12 cellular contexts compared by ENCODE assay signal in genomic region chr5:19314840-19315239, GRCh38.
DNase-seq lines count a peak whose midpoint lies in the region; ATAC-seq and TF ChIP-seq lines count a peak whose summit lies in the region.
"Had no signal": no experiment of that assay in that cellular context is flagged by ENCODE, and none has a peak within 500 bp of the region (broad histone marks: within the 10 kb centered on the region; RNA-seq: fewer than 3 reads in every experiment).

No MANE protein-coding gene starts in this region.

- H3K9me2 ChIP-seq in SK-N-SH = no peaks in the 10 kb centered on the region

- H3K79me2 ChIP-seq in SK-N-SH (ENCODE audit: insufficient read depth) = no peaks in the 10 kb centered on the region

- no peaks in the 10 kb centered on the region for H3K27me3 Mint-ChIP-seq in type B pancreatic cell
- H3K27me3 Mint-ChIP-seq: activated naive CD8-positive, alpha-beta T cell treated with anti-CD3 and anti-CD28 coated beads, Interleukin-2, amount 10 ng/mL, durations not matched to agents 7 days and 5 days had no signal

- H3F3A ChIP-seq in SK-N-SH (replicated peaks; ENCODE audit: insufficient read depth) = no peaks in the 10 kb centered on the region

- no peak for ATAC-seq in GM18502 (IDR thresholded peaks at IDR 0.05; ENCODE audit: poor library complexity, unreplicated experiment)
- ATAC-seq: GM12878 had no signal

- intact Hi-C loops in thyroid gland (cut with DNase I) = no loop called here

- H3K4me1 Mint-ChIP-seq in type B pancreatic cell (ENCODE audit: unreplicated experiment) = no peaks in the 10 kb centered on the region
- H3K4me1 Mint-ChIP-seq: activated naive CD8-positive, alpha-beta T cell treated with anti-CD3 and anti-CD28 coated beads, Interleukin-2, amount 10 ng/mL, durations not matched to agents 7 days and 5 days had no signal

- no peak overlapping the region for H3K4me3 ChIP-seq in SK-N-SH (ENCODE audit: low read depth in 2 of 2, low read length in 1 of 2)
- no peak overlapping the region for H3K4me3 ChIP-seq in fibroblast of the aortic adventitia (ENCODE audit: low read depth, low read length)
- no peak overlapping the region for H3K4me3 ChIP-seq in thyroid gland (replicated peaks in 1 of 3)
- H3K4me3 ChIP-seq: GM12878, Peyer's patch had no signal

- no peak overlapping the region for H3K27ac ChIP-seq in SK-N-SH (ENCODE audit: low read depth in 2 of 2, low read length in 1 of 2)
- no peak overlapping the region for H3K27ac ChIP-seq in thyroid gland
- H3K27ac ChIP-seq: 22Rv1, Peyer's patch had no signal

- H3K9me3 ChIP-seq in SK-N-SH (no peaks in the 10 kb centered on the region), thyroid gland (no peaks in the 10 kb centered on the region)

- POLR2A ChIA-PET in SK-N-SH (lab: Yijun Ruan, JAX) = no interaction called here

- peak overlapping the region; percentile 42 for H3K27ac Mint-ChIP-seq in type B pancreatic cell
- H3K27ac Mint-ChIP-seq: activated naive CD8-positive, alpha-beta T cell treated with anti-CD3 and anti-CD28 coated beads, Interleukin-2, amount 10 ng/mL, durations not matched to agents 7 days and 5 days had no signal

- no peaks in the 10 kb centered on the region for H4K20me1 ChIP-seq in SK-N-SH (ENCODE audit: insufficient read depth)

- no peak overlapping the region for H3K9ac ChIP-seq in SK-N-SH

- H3K4me2 ChIP-seq in SK-N-SH = no peak overlapping the region

- peak; percentile 17; the same call in 1 of the 2 replicates for TF ChIP-seq CTCF in SK-N-SH (IDR thresholded peaks at IDR 0.05)
- TF ChIP-seq CTCF in fibroblast of the aortic adventitia (IDR thresholded peaks at IDR 0.05; ENCODE audit: insufficient read depth, low read length) = peak; percentile 48
- TF ChIP-seq CTCF in type B pancreatic cell (conservative IDR thresholded peaks at IDR 0.05) = peak; percentile 34
- TF ChIP-seq CTCF in thyroid gland (IDR thresholded peaks at IDR 0.05) = no peak

- H3K36me3 Mint-ChIP-seq in type B pancreatic cell = no peaks in the 10 kb centered on the region
- H3K36me3 Mint-ChIP-seq: activated naive CD8-positive, alpha-beta T cell treated with anti-CD3 and anti-CD28 coated beads, Interleukin-2, amount 10 ng/mL, durations not matched to agents 7 days and 5 days had no signal

- H3K4me3 Mint-ChIP-seq in type B pancreatic cell = no peak overlapping the region
- H3K4me3 Mint-ChIP-seq: activated naive CD8-positive, alpha-beta T cell treated with anti-CD3 and anti-CD28 coated beads, Interleukin-2, amount 10 ng/mL, durations not matched to agents 7 days and 5 days had no signal

- CTCF ChIA-PET in SK-N-SH (lab: Yijun Ruan, JAX) = interaction anchor here (0.7 kb wide), 1 partner anchor 867 kb away, joined by 3 read pairs; no protein-coding TSS in a partner anchor

- no peak for TF ChIP-seq RAD21 in SK-N-SH (IDR thresholded peaks at IDR 0.05; ENCODE audit: low read length)

- DNase-seq in DMS 273 (lab: John Stamatoyannopoulos, UW; ENCODE audit: unreplicated experiment) = peak; percentile 28
- DNase-seq in DMS 273 treated with DMSO at 0.1 percent for 48 hours (lab: John Stamatoyannopoulos, UW) = no peak
- DNase-seq in SK-N-SH = no peak
- peak; percentile 83 for DNase-seq in fibroblast of the aortic adventitia (ENCODE audit: low read depth)
- no peak for DNase-seq in type B pancreatic cell (ENCODE audit: extremely low spot score, unreplicated experiment)
- DNase-seq in germinal center (ENCODE audit: low spot score) = no peak
- no peak for DNase-seq in thyroid gland
- DNase-seq: activated naive CD8-positive, alpha-beta T cell treated with anti-CD3 and anti-CD28 coated beads, Interleukin-2, amount 10 ng/mL, durations not matched to agents 7 days and 5 days; Peyer's patch had no signal

- TF ChIP-seq POLR2A in thyroid gland (IDR thresholded peaks at IDR 0.05) = no peak

- H2AFZ ChIP-seq in SK-N-SH (ENCODE audit: low read depth) = no peak overlapping the region

- H3K36me3 ChIP-seq in SK-N-SH (replicated peaks in 1 of 2; ENCODE audit: control insufficient read depth in 1 of 2, insufficient read depth in 2 of 2, low read length in 1 of 2) = no peaks in the 10 kb centered on the region
- no peaks in the 10 kb centered on the region for H3K36me3 ChIP-seq in thyroid gland
- H3K36me3 ChIP-seq: Peyer's patch had no signal

- no peak for TF ChIP-seq EP300 in SK-N-SH (IDR thresholded peaks at IDR 0.05; ENCODE audit: borderline replicate concordance in 1 of 2, low read depth in 1 of 2, low read length in 1 of 2)

- peaks cover 5% of the 10 kb centered on the region for H3K9me3 Mint-ChIP-seq in type B pancreatic cell

- H3K27me3 ChIP-seq in SK-N-SH (ENCODE audit: insufficient read depth) = no peaks in the 10 kb centered on the region
- no peaks in the 10 kb centered on the region for H3K27me3 ChIP-seq in thyroid gland
- H3K27me3 ChIP-seq: Peyer's patch had no signal

- 5% methylated on average over 1 of the region's 1 CpG for WGBS in SK-N-SH (ENCODE audit: low lambda C conversion rate)
- 61 to 81% methylated on average over 1 of the region's 1 CpG for WGBS in thyroid gland, 2 donors

- peaks cover 0 to 4% of the 10 kb centered on the region in 2 experiments; a peak in 1 of 4 replicates for H3K4me1 ChIP-seq in SK-N-SH (ENCODE audit: control insufficient read depth in 1 of 2, insufficient read depth in 2 of 2, low read depth in 1 of 2, low read length in 1 of 2)
- no peaks in the 10 kb centered on the region for H3K4me1 ChIP-seq in thyroid gland
- H3K4me1 ChIP-seq: Peyer's patch had no signal

TF ChIP-seq in SK-N-SH, 30 proteins besides CTCF, POLR2A, EP300 and RAD21:
- TF ChIP-seq JUND (IDR thresholded peaks at IDR 0.05) (no peak), RXRA (IDR thresholded peaks at IDR 0.05; ENCODE audit: borderline replicate concordance, low read depth) (no peak), ELF1 (IDR thresholded peaks at IDR 0.05) (no peak), CHD2 (IDR thresholded peaks at IDR 0.05; ENCODE audit: low read length, partially characterized antibody) (no peak)
- TF ChIP-seq, protein P1, sequence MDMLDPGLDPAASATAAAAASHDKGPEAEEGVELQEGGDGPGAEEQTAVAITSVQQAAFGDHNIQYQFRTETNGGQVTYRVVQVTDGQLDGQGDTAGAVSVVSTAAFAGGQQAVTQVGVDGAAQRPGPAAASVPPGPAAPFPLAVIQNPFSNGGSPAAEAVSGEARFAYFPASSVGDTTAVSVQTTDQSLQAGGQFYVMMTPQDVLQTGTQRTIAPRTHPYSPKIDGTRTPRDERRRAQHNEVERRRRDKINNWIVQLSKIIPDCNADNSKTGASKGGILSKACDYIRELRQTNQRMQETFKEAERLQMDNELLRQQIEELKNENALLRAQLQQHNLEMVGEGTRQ (IDR thresholded peaks at IDR 0.05; ENCODE audit: borderline replicate concordance, low read depth, low read length) = no peak
- TF ChIP-seq, protein P2, sequence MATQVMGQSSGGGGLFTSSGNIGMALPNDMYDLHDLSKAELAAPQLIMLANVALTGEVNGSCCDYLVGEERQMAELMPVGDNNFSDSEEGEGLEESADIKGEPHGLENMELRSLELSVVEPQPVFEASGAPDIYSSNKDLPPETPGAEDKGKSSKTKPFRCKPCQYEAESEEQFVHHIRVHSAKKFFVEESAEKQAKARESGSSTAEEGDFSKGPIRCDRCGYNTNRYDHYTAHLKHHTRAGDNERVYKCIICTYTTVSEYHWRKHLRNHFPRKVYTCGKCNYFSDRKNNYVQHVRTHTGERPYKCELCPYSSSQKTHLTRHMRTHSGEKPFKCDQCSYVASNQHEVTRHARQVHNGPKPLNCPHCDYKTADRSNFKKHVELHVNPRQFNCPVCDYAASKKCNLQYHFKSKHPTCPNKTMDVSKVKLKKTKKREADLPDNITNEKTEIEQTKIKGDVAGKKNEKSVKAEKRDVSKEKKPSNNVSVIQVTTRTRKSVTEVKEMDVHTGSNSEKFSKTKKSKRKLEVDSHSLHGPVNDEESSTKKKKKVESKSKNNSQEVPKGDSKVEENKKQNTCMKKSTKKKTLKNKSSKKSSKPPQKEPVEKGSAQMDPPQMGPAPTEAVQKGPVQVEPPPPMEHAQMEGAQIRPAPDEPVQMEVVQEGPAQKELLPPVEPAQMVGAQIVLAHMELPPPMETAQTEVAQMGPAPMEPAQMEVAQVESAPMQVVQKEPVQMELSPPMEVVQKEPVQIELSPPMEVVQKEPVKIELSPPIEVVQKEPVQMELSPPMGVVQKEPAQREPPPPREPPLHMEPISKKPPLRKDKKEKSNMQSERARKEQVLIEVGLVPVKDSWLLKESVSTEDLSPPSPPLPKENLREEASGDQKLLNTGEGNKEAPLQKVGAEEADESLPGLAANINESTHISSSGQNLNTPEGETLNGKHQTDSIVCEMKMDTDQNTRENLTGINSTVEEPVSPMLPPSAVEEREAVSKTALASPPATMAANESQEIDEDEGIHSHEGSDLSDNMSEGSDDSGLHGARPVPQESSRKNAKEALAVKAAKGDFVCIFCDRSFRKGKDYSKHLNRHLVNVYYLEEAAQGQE (IDR thresholded peaks at IDR 0.05; ENCODE audit: low read depth, low read length) = no peak

Comparison
In these comparisons a context has a peak if more than half of its experiments do, and no peak if none do; other contexts are left out.
1. DNase-seq: peak in DMS 273 (single experiment) and fibroblast of the aortic adventitia (single experiment); none in DMS 273 treated with DMSO at 0.1 percent for 48 hours (single experiment), SK-N-SH (single experiment), type B pancreatic cell (single experiment), germinal center (single experiment) and thyroid gland (0 of 2).
2. CTCF ChIP-seq: peak in SK-N-SH (single experiment), fibroblast of the aortic adventitia (single experiment) and type B pancreatic cell (single experiment); none in thyroid gland (0 of 6).